ENCODE assay signal across 9 cellular contexts in genomic region chr2:120441744-120442471, GRCh38.
DNase-seq lines count a peak whose midpoint lies in the region; ATAC-seq and TF ChIP-seq lines count a peak whose summit lies in the region.
"Had no signal": no experiment of that assay in that cellular context is flagged by ENCODE, and none has a peak within 500 bp of the region (broad histone marks: within the 10 kb centered on the region; RNA-seq: fewer than 3 reads in every experiment).

No MANE protein-coding gene starts in this region.

- in situ Hi-C loops in T47D (cut with HindIII; ENCODE audit: low pct_unique_long_range_greater_than_20kb, low sequenced_read_pairs), result no loop called here

- peak overlapping the region; percentile 39 for H3K4me3 Mint-ChIP-seq in activated T-cell treated with anti-CD3 and anti-CD28 coated beads, Interleukin-2, amount 50 U/mL, for 4 hours
- no peak overlapping the region for H3K4me3 Mint-ChIP-seq in activated T-helper 1 cell treated with anti-CD3 and anti-CD28 coated beads, Interleukin-12 subunit alpha, Interleukin-12 subunit beta, Interleukin-2, Interleukin-4 antibody, amounts not matched to agents 30 ng/mL and 10 ng/mL and 1 ng/mL, durations not matched to agents 14 hours and 24 hours and 36 hours

- no peak for DNase-seq in activated T-cell treated with anti-CD3 and anti-CD28 coated beads, Interleukin-2, amount 50 U/mL, for 4 hours
- DNase-seq in activated T-cell treated with anti-CD3 and anti-CD28 coated beads for 4 hours, result no peak
- peak; percentile 71 to 84 for DNase-seq in T47D (ENCODE audit: low read depth in 1 of 2, low spot score in 1 of 2)
- peak; percentile 73 for DNase-seq in islet precursor cell
- DNase-seq in spleen, result peak; percentile 66
- no peak for DNase-seq in NCI-H446 treated with DMSO at 0.1 percent for 48 hours (lab: John Stamatoyannopoulos, UW)
- DNase-seq in activated T-helper 1 cell treated with anti-CD3 and anti-CD28 coated beads, Interleukin-12 subunit alpha, Interleukin-12 subunit beta, Interleukin-2, Interleukin-4 antibody, amounts not matched to agents 30 ng/mL and 10 ng/mL and 1 ng/mL, durations not matched to agents 14 hours and 24 hours and 36 hours (ENCODE audit: low spot score), result no peak
- DNase-seq in NK-92 treated with Interleukin-12 subunit alpha and Interleukin-12 subunit beta, amount 100 ng/mL, for 24 hours (lab: John Stamatoyannopoulos, UW), result no peak

- H3K4me3 ChIP-seq in spleen, result peak overlapping the region in 5 of 8 donors; percentile 4 to 54 (median 15)
- H3K4me3 ChIP-seq: SJCRH30 had no signal

- peak in 1 of 2 donors; percentile 13 for ATAC-seq in activated T-cell treated with anti-CD3 and anti-CD28 coated beads, Interleukin-2, amount 50 U/mL, for 4 hours

- H3K27me3 Mint-ChIP-seq in activated T-cell treated with anti-CD3 and anti-CD28 coated beads, Interleukin-2, amount 50 U/mL, for 4 hours (ENCODE audit: low read depth), result peaks cover 43% of the 10 kb centered on the region
- H3K27me3 Mint-ChIP-seq in activated T-helper 1 cell treated with anti-CD3 and anti-CD28 coated beads, Interleukin-12 subunit alpha, Interleukin-12 subunit beta, Interleukin-2, Interleukin-4 antibody, amounts not matched to agents 30 ng/mL and 10 ng/mL and 1 ng/mL, durations not matched to agents 14 hours and 24 hours and 36 hours (ENCODE audit: insufficient read depth), result peaks cover 43% of the 10 kb centered on the region

- peaks cover 9% of the 10 kb centered on the region for H3K4me1 Mint-ChIP-seq in activated T-cell treated with anti-CD3 and anti-CD28 coated beads, Interleukin-2, amount 50 U/mL, for 4 hours (ENCODE audit: low read depth)
- H3K4me1 Mint-ChIP-seq in activated T-helper 1 cell treated with anti-CD3 and anti-CD28 coated beads, Interleukin-12 subunit alpha, Interleukin-12 subunit beta, Interleukin-2, Interleukin-4 antibody, amounts not matched to agents 30 ng/mL and 10 ng/mL and 1 ng/mL, durations not matched to agents 14 hours and 24 hours and 36 hours (ENCODE audit: low read depth), result peaks cover 5% of the 10 kb centered on the region

- H3K27me3 ChIP-seq in spleen (replicated peaks in 1 of 7), result peaks cover 3 to 86% (median 32%) of the 10 kb centered on the region in 7 donors

- H3K27ac ChIP-seq in spleen, result no peak overlapping the region
- H3K27ac ChIP-seq: SJCRH30 had no signal

- TF ChIP-seq POLR2A in spleen (IDR thresholded peaks at IDR 0.05), result no peak

- intact Hi-C loops in spleen (cut with DNase I; ENCODE audit: low total_unique reads), result no loop called here
- intact Hi-C loops in activated T-helper 1 cell treated with anti-CD3 and anti-CD28 coated beads, Interleukin-12 subunit alpha, Interleukin-12 subunit beta, Interleukin-2, Interleukin-4 antibody, amounts not matched to agents 30 ng/mL and 10 ng/mL and 1 ng/mL, durations not matched to agents 14 hours and 24 hours and 36 hours (cut with micrococcal nuclease), result no loop called here

- H3K9me3 ChIP-seq in spleen, result no peaks in the 10 kb centered on the region
- H3K9me3 ChIP-seq: SJCRH30 had no signal

- H3K4me1 ChIP-seq in spleen, result peaks cover 5 to 17% (median 12%) of the 10 kb centered on the region in 6 donors
- H3K4me1 ChIP-seq: SJCRH30 had no signal

- TF ChIP-seq CTCF in spleen (IDR thresholded peaks at IDR 0.05 in 8 of 11, conservative IDR thresholded peaks at IDR 0.05 in 3 of 11), result no peak

- 4 to 10% (median 7%) methylated on average over 31 to 41 of the region's 41 CpGs for WGBS in spleen, 5 donors

- no peaks in the 10 kb centered on the region for H3K9me3 Mint-ChIP-seq in activated T-cell treated with anti-CD3 and anti-CD28 coated beads, Interleukin-2, amount 50 U/mL, for 4 hours
- no peaks in the 10 kb centered on the region for H3K9me3 Mint-ChIP-seq in activated T-helper 1 cell treated with anti-CD3 and anti-CD28 coated beads, Interleukin-12 subunit alpha, Interleukin-12 subunit beta, Interleukin-2, Interleukin-4 antibody, amounts not matched to agents 30 ng/mL and 10 ng/mL and 1 ng/mL, durations not matched to agents 14 hours and 24 hours and 36 hours

- H3K27ac Mint-ChIP-seq in activated T-helper 1 cell treated with anti-CD3 and anti-CD28 coated beads, Interleukin-12 subunit alpha, Interleukin-12 subunit beta, Interleukin-2, Interleukin-4 antibody, amounts not matched to agents 30 ng/mL and 10 ng/mL and 1 ng/mL, durations not matched to agents 14 hours and 24 hours and 36 hours, result no peak overlapping the region

- H3K36me3 ChIP-seq in spleen, result no peaks in the 10 kb centered on the region
- H3K36me3 ChIP-seq: SJCRH30 had no signal

- no peaks in the 10 kb centered on the region for H3K36me3 Mint-ChIP-seq in activated T-cell treated with anti-CD3 and anti-CD28 coated beads, Interleukin-2, amount 50 U/mL, for 4 hours (ENCODE audit: insufficient read depth)
- H3K36me3 Mint-ChIP-seq in activated T-helper 1 cell treated with anti-CD3 and anti-CD28 coated beads, Interleukin-12 subunit alpha, Interleukin-12 subunit beta, Interleukin-2, Interleukin-4 antibody, amounts not matched to agents 30 ng/mL and 10 ng/mL and 1 ng/mL, durations not matched to agents 14 hours and 24 hours and 36 hours (ENCODE audit: low read depth), result no peaks in the 10 kb centered on the region

Comparison
In these comparisons a context has a peak if more than half of its experiments do, and no peak if none do; other contexts are left out.
1. DNase-seq: peak in T47D (2 of 2), islet precursor cell (single experiment) and spleen (single experiment); none in activated T-cell treated with anti-CD3 and anti-CD28 coated beads, Interleukin-2, amount 50 U/mL, for 4 hours (single experiment), activated T-cell treated with anti-CD3 and anti-CD28 coated beads for 4 hours (single experiment), NCI-H446 treated with DMSO at 0.1 percent for 48 hours (single experiment), activated T-helper 1 cell treated with anti-CD3 and anti-CD28 coated beads, Interleukin-12 subunit alpha, Interleukin-12 subunit beta, Interleukin-2, Interleukin-4 antibody, amounts not matched to agents 30 ng/mL and 10 ng/mL and 1 ng/mL, durations not matched to agents 14 hours and 24 hours and 36 hours (single experiment) and NK-92 treated with Interleukin-12 subunit alpha and Interleukin-12 subunit beta, amount 100 ng/mL, for 24 hours (single experiment).